In genomic region chr7:3760696-3761095, GRCh38 we compare ENCODE assay signal across 17 cellular contexts.
"Had no signal": no experiment of that assay in that cellular context is flagged by ENCODE, and none has a peak within 500 bp of the region (broad histone marks: within the 10 kb centered on the region; RNA-seq: fewer than 3 reads in every experiment).

No MANE protein-coding gene starts in this region.

- H3K9me3 Mint-ChIP-seq: activated CD4-positive, alpha-beta T cell treated with anti-CD3 and anti-CD28 coated beads, Interleukin-2, amount 10 ng/mL, durations not matched to agents 7 days and 5 days; activated naive CD4-positive, alpha-beta T cell treated with anti-CD3 and anti-CD28 coated beads for 36 hours had no signal

- H3K36me3 ChIP-seq: adrenal gland, sigmoid colon, upper lobe of left lung had no signal

- ATAC-seq: body of pancreas; left lobe of liver; psoas muscle; stimulated activated naive CD8-positive, alpha-beta T cell treated with anti-CD3 and anti-CD28 coated beads, Interleukin-15, Interleukin-2, amounts not matched to agents 100 U/mL and 50 U/mL, for 24 hours had no signal

- H3K4me1 Mint-ChIP-seq: activated CD4-positive, alpha-beta T cell treated with anti-CD3 and anti-CD28 coated beads, Interleukin-2, amount 10 ng/mL, durations not matched to agents 7 days and 5 days; endodermal cell; nephron progenitor cell had no signal

- H3K27me3 Mint-ChIP-seq: activated CD4-positive, alpha-beta T cell treated with anti-CD3 and anti-CD28 coated beads, Interleukin-2, amount 10 ng/mL, durations not matched to agents 7 days and 5 days had no signal

- H3K9me3 ChIP-seq: adrenal gland, body of pancreas, psoas muscle, sigmoid colon, upper lobe of left lung had no signal

- H3K4me3 Mint-ChIP-seq: activated CD4-positive, alpha-beta T cell treated with anti-CD3 and anti-CD28 coated beads, Interleukin-2, amount 10 ng/mL, durations not matched to agents 7 days and 5 days; activated naive CD4-positive, alpha-beta T cell treated with anti-CD3 and anti-CD28 coated beads for 36 hours; endodermal cell; nephron progenitor cell had no signal

- H3K27me3 ChIP-seq: adrenal gland, body of pancreas, sigmoid colon, upper lobe of left lung had no signal

- H3K4me1 ChIP-seq: adrenal gland, psoas muscle, upper lobe of left lung had no signal

- H3K27ac Mint-ChIP-seq: activated CD4-positive, alpha-beta T cell treated with anti-CD3 and anti-CD28 coated beads, Interleukin-2, amount 10 ng/mL, durations not matched to agents 7 days and 5 days; activated naive CD4-positive, alpha-beta T cell treated with anti-CD3 and anti-CD28 coated beads for 36 hours; endodermal cell; nephron progenitor cell had no signal

- H3K27ac ChIP-seq: adrenal gland, body of pancreas, psoas muscle, sigmoid colon, upper lobe of left lung had no signal

- H3K4me3 ChIP-seq: adrenal gland, body of pancreas, psoas muscle, sigmoid colon, upper lobe of left lung had no signal

- DNase-seq: activated CD4-positive, alpha-beta T cell treated with anti-CD3 and anti-CD28 coated beads, Interleukin-2, amount 10 ng/mL, durations not matched to agents 7 days and 5 days; activated CD4-positive, CD25-positive, alpha-beta regulatory T cell; activated CD8-positive, alpha-beta memory T cell treated with anti-CD3 and anti-CD28 coated beads for 24 hours; activated naive CD4-positive, alpha-beta T cell treated with anti-CD3 and anti-CD28 coated beads for 36 hours; adrenal gland; body of pancreas; endodermal cell; erythroblast; foreskin melanocyte; head of caudate nucleus; nephron progenitor cell; psoas muscle; sigmoid colon; stimulated activated CD4-positive, alpha-beta T cell treated with anti-CD3 and anti-CD28 coated beads, Interleukin-2, amount 100 ng/mL, for 48 hours; stimulated activated naive CD8-positive, alpha-beta T cell treated with anti-CD3 and anti-CD28 coated beads, Interleukin-15, Interleukin-2, amounts not matched to agents 100 U/mL and 50 U/mL, for 24 hours; upper lobe of left lung had no signal
